In the genomic region with DNA sequence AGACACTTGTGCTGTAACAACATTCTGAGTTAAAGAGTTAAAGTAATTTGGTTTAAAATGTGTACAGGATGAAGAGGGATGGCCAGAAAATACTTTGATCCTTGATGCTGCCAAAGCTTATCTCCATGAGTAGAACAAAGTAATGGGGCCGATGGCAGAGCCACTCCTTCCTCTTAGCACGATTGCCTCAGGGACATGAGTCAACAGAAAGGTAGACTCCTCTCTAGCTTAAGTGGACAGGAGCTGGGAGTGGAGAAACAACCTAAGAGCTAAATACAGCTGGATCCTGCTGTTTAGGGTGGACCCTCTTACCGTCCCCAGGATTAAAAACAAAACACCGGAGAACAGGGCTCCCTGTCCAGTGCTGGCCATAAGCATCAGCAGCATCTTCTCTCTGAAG, we compare ENCODE assay signal across 25 cellular contexts.
"Had no signal": no experiment of that assay in that cellular context is flagged by ENCODE, and none has a peak within 500 bp of the region (broad histone marks: within the 10 kb centered on the region; RNA-seq: fewer than 3 reads in every experiment).

No MANE protein-coding gene starts in this region.

- H3K36me3 Mint-ChIP-seq: natural killer cell; stimulated activated naive B cell treated with anti-CD40 and anti-IgM and Interleukin-4, amounts not matched to agents 10 μg/mL and 1 μg/mL and 100 μg/mL, for 72 hours had no signal

- DNase-seq: dorsolateral prefrontal cortex; effector CD4-positive, alpha-beta T cell; foreskin fibroblast; heart left ventricle; left cardiac atrium; left lung; mesendoderm; natural killer cell; right lobe of liver; small intestine; stimulated activated CD4-positive, alpha-beta T cell treated with anti-CD3 and anti-CD28 coated beads, Interleukin-15, amount 100 ng/mL, for 24 hours; stimulated activated CD4-positive, alpha-beta T cell treated with anti-CD3 and anti-CD28 coated beads, Interleukin-2, amount 100 ng/mL, for 48 hours; stimulated activated naive B cell treated with anti-CD40 and anti-IgM and Interleukin-4, amounts not matched to agents 10 μg/mL and 1 μg/mL and 100 μg/mL, for 72 hours; upper lobe of right lung; uterus had no signal

- H3K27ac ChIP-seq: dorsolateral prefrontal cortex, epithelial cell of prostate, gastroesophageal sphincter, heart left ventricle, hepatocyte, left lung, parathyroid adenoma, right lobe of liver, thoracic aorta, tibial nerve, upper lobe of right lung, uterus had no signal

- H3K36me3 ChIP-seq: gastroesophageal sphincter, heart left ventricle, left lung, right lobe of liver, thoracic aorta, tibial nerve, upper lobe of right lung, uterus had no signal

- H3K27me3 ChIP-seq: gastroesophageal sphincter, heart left ventricle, hepatocyte, left lung, right lobe of liver, tibial nerve, upper lobe of right lung, uterus had no signal

- H3K4me3 Mint-ChIP-seq: natural killer cell; stimulated activated naive B cell treated with anti-CD40 and anti-IgM and Interleukin-4, amounts not matched to agents 10 μg/mL and 1 μg/mL and 100 μg/mL, for 72 hours; stimulated activated naive CD8-positive, alpha-beta T cell treated with anti-CD3 and anti-CD28 coated beads, Interleukin-15, Interleukin-2, amounts not matched to agents 100 ng/mL and 50 ng/mL, for 24 hours had no signal

- ATAC-seq: esophagus mucosa; gastroesophageal sphincter; heart left ventricle; left cardiac atrium; left lung; natural killer cell; right lobe of liver; stimulated activated naive B cell treated with anti-CD40 and anti-IgM and Interleukin-4, amounts not matched to agents 10 μg/mL and 1 μg/mL and 100 μg/mL, for 72 hours; upper lobe of right lung had no signal

- H3K27me3 Mint-ChIP-seq: stimulated activated naive B cell treated with anti-CD40 and anti-IgM and Interleukin-4, amounts not matched to agents 10 μg/mL and 1 μg/mL and 100 μg/mL, for 72 hours; stimulated activated naive CD8-positive, alpha-beta T cell treated with anti-CD3 and anti-CD28 coated beads, Interleukin-15, Interleukin-2, amounts not matched to agents 100 ng/mL and 50 ng/mL, for 24 hours had no signal

- H3K9me3 Mint-ChIP-seq: stimulated activated naive CD8-positive, alpha-beta T cell treated with anti-CD3 and anti-CD28 coated beads, Interleukin-15, Interleukin-2, amounts not matched to agents 100 ng/mL and 50 ng/mL, for 24 hours had no signal

- H3K79me2 ChIP-seq: hepatocyte, parathyroid adenoma had no signal

- H3K27ac Mint-ChIP-seq: natural killer cell; progenitor cell of endocrine pancreas; stimulated activated naive B cell treated with anti-CD40 and anti-IgM and Interleukin-4, amounts not matched to agents 10 μg/mL and 1 μg/mL and 100 μg/mL, for 72 hours; stimulated activated naive CD8-positive, alpha-beta T cell treated with anti-CD3 and anti-CD28 coated beads, Interleukin-15, Interleukin-2, amounts not matched to agents 100 ng/mL and 50 ng/mL, for 24 hours had no signal

- H2AFZ ChIP-seq: hepatocyte, parathyroid adenoma had no signal

- H3K4me3 ChIP-seq: dorsolateral prefrontal cortex, gastroesophageal sphincter, heart left ventricle, hepatocyte, left lung, right lobe of liver, thoracic aorta, tibial nerve, upper lobe of right lung, uterus had no signal

- H3K9ac ChIP-seq: parathyroid adenoma had no signal

- H3K9me3 ChIP-seq: gastroesophageal sphincter, right lobe of liver, thoracic aorta, tibial nerve, upper lobe of right lung, uterus had no signal

- H3K4me1 ChIP-seq: gastroesophageal sphincter, heart left ventricle, left lung, parathyroid adenoma, right lobe of liver, tibial nerve, upper lobe of right lung, uterus had no signal

- FAIRE-seq: colon, small intestine had no signal

- H3K4me2 ChIP-seq: hepatocyte had no signal
